ENCODE assay signal across 11 cellular contexts in genomic region chr2:116842164-116842563, GRCh38.
"Had no signal": no experiment of that assay in that cellular context is flagged by ENCODE, and none has a peak within 500 bp of the region (broad histone marks: within the 10 kb centered on the region; RNA-seq: fewer than 3 reads in every experiment).

No MANE protein-coding gene starts in this region.

- H3K9me3 ChIP-seq: HAP-1 had no signal

- H3K36me3 ChIP-seq: HAP-1 had no signal

- FAIRE-seq: H1, H54 had no signal

- H3K9ac ChIP-seq: GM23248 had no signal

- H3K4me2 ChIP-seq: GM23338 had no signal

- ATAC-seq: GM23338, HCT116 had no signal

- DNase-seq: GM23248, GOT3, H7, H9, HCEC 1CT, HFFc6 had no signal

- H3K4me1 ChIP-seq: HAP-1 had no signal

- H2AFZ ChIP-seq: GM23248, GM23338 had no signal

- H3K27ac ChIP-seq: GM23248 had no signal

- H3K4me3 ChIP-seq: GM23248, GM23338, HAP-1 had no signal
